ENCODE assay signal across 1 cellular context in genomic region chr17:68290955-68291835, GRCh38.
TF ChIP-seq lines count a peak whose summit lies in the region.

TSS of gene ARSG (plus strand) at chr17:68291495. CDS start at chr17:68307494, 15,999 bp downstream.
TSS of gene SLC16A6 (minus strand) at chr17:68291127. CDS start at chr17:68278320, 12,807 bp downstream.

TF ChIP-seq in HepG2, 621 proteins besides CTCF, POLR2A, EP300 and RAD21 (continued from another document and continues in another):
- TF ChIP-seq ZC3H4 (CRISPR knock-in tag; IDR thresholded peaks at IDR 0.05; ENCODE audit: borderline replicate concordance) (0 out of 2 replicates have a peak, but pooled peaks have one; percentile 9), AKNA (CRISPR knock-in tag; IDR thresholded peaks at IDR 0.05; ENCODE audit: borderline replicate concordance) (0 out of 2 replicates have a peak, but pooled peaks have one; percentile 41), TCF7 (IDR thresholded peaks at IDR 0.05; ENCODE audit: low read depth) (no peak), SP140L (CRISPR knock-in tag; IDR thresholded peaks at IDR 0.05; ENCODE audit: borderline replicate concordance) (no peak), SIN3A (IDR thresholded peaks at IDR 0.05; ENCODE audit: borderline replicate concordance, low read depth, low read length) (0 out of 2 replicates have a peak, but pooled peaks have one; percentile 21), TEAD2 (CRISPR knock-in tag; IDR thresholded peaks at IDR 0.05) (no peak), TFDP1 (CRISPR knock-in tag; IDR thresholded peaks at IDR 0.05; ENCODE audit: borderline replicate concordance) (peak; percentile 71; the same call in 1 of the 2 replicates), NFAT5 (CRISPR knock-in tag; IDR thresholded peaks at IDR 0.05) (peak; percentile 89), ZNF777 (CRISPR knock-in tag; IDR thresholded peaks at IDR 0.05) (peak; percentile 64; the same call in 1 of the 2 replicates), ZFP37 (CRISPR knock-in tag; IDR thresholded peaks at IDR 0.05; ENCODE audit: borderline replicate concordance) (peak; percentile 38; the same call in 1 of the 2 replicates), BCL6 (CRISPR knock-in tag; IDR thresholded peaks at IDR 0.05) (no peak), ZNF766 (CRISPR knock-in tag; IDR thresholded peaks at IDR 0.05; ENCODE audit: borderline replicate concordance) (peak; percentile 94), ZNF598 (CRISPR knock-in tag; IDR thresholded peaks at IDR 0.05; ENCODE audit: borderline replicate concordance) (0 out of 2 replicates have a peak, but pooled peaks have one; percentile 9), NAIF1 (CRISPR knock-in tag; IDR thresholded peaks at IDR 0.05; ENCODE audit: borderline replicate concordance) (0 out of 2 replicates have a peak, but pooled peaks have one; percentile 13), ZNF678 (CRISPR knock-in tag; IDR thresholded peaks at IDR 0.05) (no peak), NPAS2 (CRISPR knock-in tag; IDR thresholded peaks at IDR 0.05; ENCODE audit: borderline replicate concordance) (no peak), ZC3H13 (CRISPR knock-in tag; IDR thresholded peaks at IDR 0.05) (peak; percentile 4; the same call in 1 of the 2 replicates), KLF6 (CRISPR knock-in tag; IDR thresholded peaks at IDR 0.05) (peak; percentile 31; the same call in 1 of the 2 replicates), ZNF367 (CRISPR knock-in tag; IDR thresholded peaks at IDR 0.05; ENCODE audit: borderline replicate concordance) (peak; percentile 88; the same call in 1 of the 2 replicates), ZNF674 (CRISPR knock-in tag; IDR thresholded peaks at IDR 0.05; ENCODE audit: low read depth) (0 out of 2 replicates have a peak, but pooled peaks have one; percentile 29)
- TF ChIP-seq, protein P1, sequence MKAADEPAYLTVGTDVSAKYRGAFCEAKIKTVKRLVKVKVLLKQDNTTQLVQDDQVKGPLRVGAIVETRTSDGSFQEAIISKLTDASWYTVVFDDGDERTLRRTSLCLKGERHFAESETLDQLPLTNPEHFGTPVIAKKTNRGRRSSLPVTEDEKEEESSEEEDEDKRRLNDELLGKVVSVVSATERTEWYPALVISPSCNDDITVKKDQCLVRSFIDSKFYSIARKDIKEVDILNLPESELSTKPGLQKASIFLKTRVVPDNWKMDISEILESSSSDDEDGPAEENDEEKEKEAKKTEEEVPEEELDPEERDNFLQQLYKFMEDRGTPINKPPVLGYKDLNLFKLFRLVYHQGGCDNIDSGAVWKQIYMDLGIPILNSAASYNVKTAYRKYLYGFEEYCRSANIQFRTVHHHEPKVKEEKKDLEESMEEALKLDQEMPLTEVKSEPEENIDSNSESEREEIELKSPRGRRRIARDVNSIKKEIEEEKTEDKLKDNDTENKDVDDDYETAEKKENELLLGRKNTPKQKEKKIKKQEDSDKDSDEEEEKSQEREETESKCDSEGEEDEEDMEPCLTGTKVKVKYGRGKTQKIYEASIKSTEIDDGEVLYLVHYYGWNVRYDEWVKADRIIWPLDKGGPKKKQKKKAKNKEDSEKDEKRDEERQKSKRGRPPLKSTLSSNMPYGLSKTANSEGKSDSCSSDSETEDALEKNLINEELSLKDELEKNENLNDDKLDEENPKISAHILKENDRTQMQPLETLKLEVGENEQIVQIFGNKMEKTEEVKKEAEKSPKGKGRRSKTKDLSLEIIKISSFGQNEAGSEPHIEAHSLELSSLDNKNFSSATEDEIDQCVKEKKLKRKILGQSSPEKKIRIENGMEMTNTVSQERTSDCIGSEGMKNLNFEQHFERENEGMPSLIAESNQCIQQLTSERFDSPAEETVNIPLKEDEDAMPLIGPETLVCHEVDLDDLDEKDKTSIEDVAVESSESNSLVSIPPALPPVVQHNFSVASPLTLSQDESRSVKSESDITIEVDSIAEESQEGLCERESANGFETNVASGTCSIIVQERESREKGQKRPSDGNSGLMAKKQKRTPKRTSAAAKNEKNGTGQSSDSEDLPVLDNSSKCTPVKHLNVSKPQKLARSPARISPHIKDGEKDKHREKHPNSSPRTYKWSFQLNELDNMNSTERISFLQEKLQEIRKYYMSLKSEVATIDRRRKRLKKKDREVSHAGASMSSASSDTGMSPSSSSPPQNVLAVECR (CRISPR knock-in tag; IDR thresholded peaks at IDR 0.05; ENCODE audit: borderline replicate concordance): no peak
- TF ChIP-seq, protein P2, sequence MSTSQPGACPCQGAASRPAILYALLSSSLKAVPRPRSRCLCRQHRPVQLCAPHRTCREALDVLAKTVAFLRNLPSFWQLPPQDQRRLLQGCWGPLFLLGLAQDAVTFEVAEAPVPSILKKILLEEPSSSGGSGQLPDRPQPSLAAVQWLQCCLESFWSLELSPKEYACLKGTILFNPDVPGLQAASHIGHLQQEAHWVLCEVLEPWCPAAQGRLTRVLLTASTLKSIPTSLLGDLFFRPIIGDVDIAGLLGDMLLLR (CRISPR knock-in tag; IDR thresholded peaks at IDR 0.05): peak; percentile 85; the same call in 1 of the 2 replicates
- TF ChIP-seq, protein P3, sequence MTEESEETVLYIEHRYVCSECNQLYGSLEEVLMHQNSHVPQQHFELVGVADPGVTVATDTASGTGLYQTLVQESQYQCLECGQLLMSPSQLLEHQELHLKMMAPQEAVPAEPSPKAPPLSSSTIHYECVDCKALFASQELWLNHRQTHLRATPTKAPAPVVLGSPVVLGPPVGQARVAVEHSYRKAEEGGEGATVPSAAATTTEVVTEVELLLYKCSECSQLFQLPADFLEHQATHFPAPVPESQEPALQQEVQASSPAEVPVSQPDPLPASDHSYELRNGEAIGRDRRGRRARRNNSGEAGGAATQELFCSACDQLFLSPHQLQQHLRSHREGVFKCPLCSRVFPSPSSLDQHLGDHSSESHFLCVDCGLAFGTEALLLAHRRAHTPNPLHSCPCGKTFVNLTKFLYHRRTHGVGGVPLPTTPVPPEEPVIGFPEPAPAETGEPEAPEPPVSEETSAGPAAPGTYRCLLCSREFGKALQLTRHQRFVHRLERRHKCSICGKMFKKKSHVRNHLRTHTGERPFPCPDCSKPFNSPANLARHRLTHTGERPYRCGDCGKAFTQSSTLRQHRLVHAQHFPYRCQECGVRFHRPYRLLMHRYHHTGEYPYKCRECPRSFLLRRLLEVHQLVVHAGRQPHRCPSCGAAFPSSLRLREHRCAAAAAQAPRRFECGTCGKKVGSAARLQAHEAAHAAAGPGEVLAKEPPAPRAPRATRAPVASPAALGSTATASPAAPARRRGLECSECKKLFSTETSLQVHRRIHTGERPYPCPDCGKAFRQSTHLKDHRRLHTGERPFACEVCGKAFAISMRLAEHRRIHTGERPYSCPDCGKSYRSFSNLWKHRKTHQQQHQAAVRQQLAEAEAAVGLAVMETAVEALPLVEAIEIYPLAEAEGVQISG (CRISPR knock-in tag; IDR thresholded peaks at IDR 0.05): peak; percentile 60
- TF ChIP-seq, protein P4, sequence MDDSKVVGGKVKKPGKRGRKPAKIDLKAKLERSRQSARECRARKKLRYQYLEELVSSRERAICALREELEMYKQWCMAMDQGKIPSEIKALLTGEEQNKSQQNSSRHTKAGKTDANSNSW (CRISPR knock-in tag; IDR thresholded peaks at IDR 0.05; ENCODE audit: borderline replicate concordance): 0 out of 2 replicates have a peak, but pooled peaks have one; percentile 75
- TF ChIP-seq, protein P5, sequence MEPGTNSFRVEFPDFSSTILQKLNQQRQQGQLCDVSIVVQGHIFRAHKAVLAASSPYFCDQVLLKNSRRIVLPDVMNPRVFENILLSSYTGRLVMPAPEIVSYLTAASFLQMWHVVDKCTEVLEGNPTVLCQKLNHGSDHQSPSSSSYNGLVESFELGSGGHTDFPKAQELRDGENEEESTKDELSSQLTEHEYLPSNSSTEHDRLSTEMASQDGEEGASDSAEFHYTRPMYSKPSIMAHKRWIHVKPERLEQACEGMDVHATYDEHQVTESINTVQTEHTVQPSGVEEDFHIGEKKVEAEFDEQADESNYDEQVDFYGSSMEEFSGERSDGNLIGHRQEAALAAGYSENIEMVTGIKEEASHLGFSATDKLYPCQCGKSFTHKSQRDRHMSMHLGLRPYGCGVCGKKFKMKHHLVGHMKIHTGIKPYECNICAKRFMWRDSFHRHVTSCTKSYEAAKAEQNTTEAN (CRISPR knock-in tag; conservative IDR thresholded peaks at IDR 0.05): peak; percentile 94
